Comparison of ENCODE assay signal across 8 cellular contexts in genomic region chr16:81608515-81609209, GRCh38.
DNase-seq lines count a peak whose midpoint lies in the region; ATAC-seq and TF ChIP-seq lines count a peak whose summit lies in the region.
"Had no signal": no experiment of that assay in that cellular context is flagged by ENCODE, and none has a peak within 500 bp of the region (broad histone marks: within the 10 kb centered on the region; RNA-seq: fewer than 3 reads in every experiment).

No MANE protein-coding gene starts in this region.

- DNase-seq in Peyer's patch, result peak in 1 of 3 donors; percentile 40
- peak; percentile 82 for DNase-seq in fibroblast of the aortic adventitia (ENCODE audit: low read depth)
- DNase-seq in NCI-H1930 (lab: John Stamatoyannopoulos, UW), result no peak
- DNase-seq in ureter (ENCODE audit: low spot score), result no peak

- H3K36me3 ChIP-seq in Peyer's patch, result peaks cover 0 to 20% (median 0%) of the 10 kb centered on the region in 3 donors
- peaks cover 0 to 7% of the 10 kb centered on the region in 2 donors for H3K36me3 ChIP-seq in stomach smooth muscle (ENCODE audit: control insufficient read depth in 2 of 2, insufficient read depth in 2 of 2, low read length in 2 of 2)

- TF ChIP-seq CTCF in Peyer's patch (IDR thresholded peaks at IDR 0.05) (no peak), fibroblast of the aortic adventitia (IDR thresholded peaks at IDR 0.05; ENCODE audit: insufficient read depth, low read length) (no peak)

- no peaks in the 10 kb centered on the region for H3K9me3 ChIP-seq in Peyer's patch
- H3K9me3 ChIP-seq in stomach smooth muscle (ENCODE audit: control insufficient read depth in 2 of 2, low read length in 2 of 2), result no peaks in the 10 kb centered on the region

- H3K27me3 ChIP-seq in Peyer's patch (no peaks in the 10 kb centered on the region), stomach smooth muscle (ENCODE audit: control insufficient read depth in 1 of 2, insufficient read depth in 2 of 2, low read length in 2 of 2) (no peaks in the 10 kb centered on the region)

- no peak overlapping the region for H3K4me3 ChIP-seq in Peyer's patch
- H3K4me3 ChIP-seq in fibroblast of the aortic adventitia (ENCODE audit: low read depth, low read length), result no peak overlapping the region
- H3K4me3 ChIP-seq in stomach smooth muscle (ENCODE audit: low read length in 2 of 2), result no peak overlapping the region

- ATAC-seq in GM18511 (IDR thresholded peaks at IDR 0.05; ENCODE audit: unreplicated experiment) (peak; percentile 67), HG03520 (IDR thresholded peaks at IDR 0.05; ENCODE audit: unreplicated experiment) (no peak)

- H3K4me1 ChIP-seq in Peyer's patch (peaks cover 0 to 40% (median 6%) of the 10 kb centered on the region in 4 donors), stomach smooth muscle (ENCODE audit: control insufficient read depth, insufficient read depth, low read length) (peaks cover 53% of the 10 kb centered on the region)
- H3K4me1 ChIP-seq: parathyroid adenoma had no signal

- TF ChIP-seq POLR2A in Peyer's patch (IDR thresholded peaks at IDR 0.05), result no peak

- no peak overlapping the region for H3K9ac ChIP-seq in stomach smooth muscle (ENCODE audit: low read length in 2 of 2)
- H3K9ac ChIP-seq: parathyroid adenoma had no signal

- H3K27ac ChIP-seq in Peyer's patch, result peak overlapping the region in 3 of 4 donors; percentile 36 to 53 (median 46)
- peak overlapping the region; percentile 37 for H3K27ac ChIP-seq in stomach smooth muscle (ENCODE audit: low read length)
- H3K27ac ChIP-seq: parathyroid adenoma had no signal
